6 cellular contexts compared by ENCODE assay signal in genomic region chr18:25435462-25435782, GRCh38.
"Had no signal": no experiment of that assay in that cellular context is flagged by ENCODE, and none has a peak within 500 bp of the region (broad histone marks: within the 10 kb centered on the region; RNA-seq: fewer than 3 reads in every experiment).

No MANE protein-coding gene starts in this region.

- DNase-seq: GM23248, GOT3, H7, HFFc6 had no signal

- H3K4me3 ChIP-seq: GM23248, HAP-1 had no signal

- H3K36me3 ChIP-seq: HAP-1 had no signal

- H3K27ac ChIP-seq: GM23248, HL-60 had no signal

- H3K9ac ChIP-seq: GM23248 had no signal

- H3K9me3 ChIP-seq: HAP-1 had no signal

- H3K4me1 ChIP-seq: HAP-1 had no signal

- H2AFZ ChIP-seq: GM23248 had no signal
